In the genomic region with DNA sequence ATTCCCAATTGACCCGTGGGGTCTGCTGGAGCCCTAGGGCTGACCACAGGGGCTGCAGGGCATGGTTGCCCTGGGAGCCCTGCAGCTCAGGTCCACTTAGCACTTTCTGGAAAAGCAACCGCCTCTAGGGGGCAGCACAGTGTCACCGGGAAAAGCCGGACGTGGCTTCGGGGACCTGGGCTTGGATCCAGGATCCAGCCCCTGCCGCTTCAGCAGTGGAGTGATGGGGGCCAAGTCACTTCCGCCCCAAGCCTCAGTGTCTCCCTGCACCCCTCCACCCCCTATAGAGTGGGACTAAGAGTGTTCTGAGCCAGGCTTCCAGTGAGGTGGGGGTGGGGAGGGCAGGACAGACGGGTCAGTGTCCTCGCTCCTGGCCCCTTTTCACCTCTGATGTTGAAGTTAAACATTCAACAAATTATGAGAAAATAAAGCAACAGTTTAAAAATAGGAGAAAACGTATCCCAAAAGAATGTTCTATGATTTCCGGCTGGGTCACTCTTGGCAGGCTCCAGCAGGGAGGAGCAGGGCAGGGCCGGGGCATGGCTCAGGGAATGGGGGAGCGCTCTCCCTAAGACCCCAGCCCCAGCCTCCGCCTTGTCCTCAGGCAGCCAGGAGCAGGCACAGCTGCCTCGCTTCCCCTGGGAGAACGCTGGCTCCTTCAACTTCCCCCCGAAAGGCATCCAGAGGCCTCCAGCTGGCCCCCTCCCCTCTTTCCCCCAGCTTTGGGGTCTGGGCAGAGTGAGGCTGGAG, we compare ENCODE assay signal across 8 cellular contexts.
A peak's percentile ranks its signal among the peaks of the same experiment; 100 is the strongest.
DNase-seq lines count a peak whose midpoint lies in the region; ATAC-seq, FAIRE-seq and TF ChIP-seq lines count a peak whose summit lies in the region.

No MANE protein-coding gene starts in this region.

- no peak overlapping the region for H3K4me3 ChIP-seq in Caco-2 (ENCODE audit: low read depth, low read length)
- no peak overlapping the region for H3K4me3 ChIP-seq in HL-60 (replicated peaks; ENCODE audit: insufficient read depth, low read length)
- H3K4me3 ChIP-seq in GM12878, result no peak overlapping the region
- H3K4me3 ChIP-seq in spleen, result no peak overlapping the region

- no peak overlapping the region for H3K9ac ChIP-seq in GM12878 (ENCODE audit: control insufficient read depth, insufficient read depth, low read length)

- no peaks in the 10 kb centered on the region for H4K20me1 ChIP-seq in GM12878 (ENCODE audit: control insufficient read depth, insufficient read depth)

- TF ChIP-seq POLR2A in GM12878 (IDR thresholded peaks at IDR 0.05; ENCODE audit: low read depth, low read length), result no peak
- no peak for TF ChIP-seq POLR2A in spleen (IDR thresholded peaks at IDR 0.05)

- peaks cover 5% of the 10 kb centered on the region for H3K36me3 Mint-ChIP-seq in Caco-2 (ENCODE audit: insufficient read depth, unreplicated experiment)

- H3K27me3 ChIP-seq in Caco-2 (replicated peaks; ENCODE audit: control insufficient read depth, insufficient read depth, low read length), result no peaks in the 10 kb centered on the region
- H3K27me3 ChIP-seq in HL-60 (ENCODE audit: insufficient read depth, poor library complexity, severe bottlenecking), result no peaks in the 10 kb centered on the region
- no peaks in the 10 kb centered on the region for H3K27me3 ChIP-seq in GM12878 (replicated peaks in 1 of 2; ENCODE audit: control insufficient read depth in 2 of 2, insufficient read depth in 2 of 2, low read length in 1 of 2)
- H3K27me3 ChIP-seq in spleen (replicated peaks in 1 of 7), result peaks cover 0 to 92% (median 23%) of the 10 kb centered on the region in 7 donors

- H3K27me3 Mint-ChIP-seq in Caco-2 (ENCODE audit: insufficient read depth, unreplicated experiment), result peaks cover 10% of the 10 kb centered on the region

- H2AFZ ChIP-seq in GM12878 (ENCODE audit: control insufficient read depth, low read depth, low read length), result no peak overlapping the region

- TF ChIP-seq RAD21 in GM12878 (IDR thresholded peaks at IDR 0.05; ENCODE audit: insufficient read depth, low read depth, low read length), result peak; percentile 43; the same call in 1 of the 2 replicates

- peaks cover 6% of the 10 kb centered on the region for H3K4me1 Mint-ChIP-seq in Caco-2 (ENCODE audit: low read depth, unreplicated experiment)

- peaks cover 15% of the 10 kb centered on the region for H3K9me3 Mint-ChIP-seq in Caco-2 (ENCODE audit: unreplicated experiment)

- TF ChIP-seq CTCF in Caco-2 (IDR thresholded peaks at IDR 0.05; ENCODE audit: insufficient read depth in 1 of 2, low read depth in 1 of 2, low read length in 1 of 2, severe bottlenecking in 1 of 2, unreplicated experiment in 1 of 2) (peak; percentile 96 to 98), HL-60 (IDR thresholded peaks at IDR 0.05; ENCODE audit: insufficient read depth, low read length) (peak; percentile 50), RWPE1 (conservative IDR thresholded peaks at IDR 0.05; ENCODE audit: low read depth) (peak; percentile 84), GM12878 (IDR thresholded peaks at IDR 0.05 in 2 of 3, conservative IDR thresholded peaks at IDR 0.05 in 1 of 3; ENCODE audit: control insufficient read depth in 2 of 3, extremely low read depth in 1 of 3, insufficient read depth in 1 of 3, low read depth in 3 of 3, low read length in 3 of 3) (peak; percentile 54 to 62 (median 60)), spleen (IDR thresholded peaks at IDR 0.05 in 8 of 11, conservative IDR thresholded peaks at IDR 0.05 in 3 of 11) (peak in 10 of 11 experiments; percentile 28 to 77 (median 60))

- in situ Hi-C loops in GM12878 (cut with MboI), result no loop called here

- H3K4me1 ChIP-seq in Caco-2 (peaks cover 29% of the 10 kb centered on the region), GM12878 (ENCODE audit: control insufficient read depth, insufficient read depth, low read length) (no peaks in the 10 kb centered on the region), spleen (peaks cover 0 to 28% (median 18%) of the 10 kb centered on the region in 6 donors)

- CTCF ChIA-PET in Caco-2 (lab: Charles Lee), result interaction anchor here (0.6 to 1.4 kb wide), 27 partner anchors 8 to 288 kb away, joined by 3 to 16 read pairs (median 5); partner anchors contain the start of gene FADD
- CTCF ChIA-PET in RWPE1 (lab: Yijun Ruan, JAX), result interaction anchor here (0.6 to 2.9 kb wide), 13 partner anchors 8 to 1920 kb away, joined by 3 to 19 read pairs (median 3); partner anchors contain the start of genes IGHMBP2 and MRPL21
- CTCF ChIA-PET in GM12878 (lab: Yijun Ruan, JAX), result interaction anchor here (0.7 to 2.0 kb wide), 9 partner anchors 11 to 373 kb away, joined by 3 to 7 read pairs (median 4); no protein-coding TSS in a partner anchor

- POLR2A ChIA-PET in Caco-2 (lab: Charles Lee) (no interaction called here), RWPE1 (lab: Yijun Ruan, JAX; ENCODE audit: low non-redundant PET) (no interaction called here), GM12878 (lab: Charles Lee) (interaction anchor here (0.6 kb wide), 1 partner anchor 341 kb away, joined by 4 read pairs; no protein-coding TSS in a partner anchor)

- ATAC-seq in GM12878, result peak; percentile 48
- ATAC-seq in GM18907 (IDR thresholded peaks at IDR 0.05; ENCODE audit: unreplicated experiment), result no peak

- no peaks in the 10 kb centered on the region for H3K79me2 ChIP-seq in GM12878 (ENCODE audit: control insufficient read depth, insufficient read depth, low read length)

- H3K36me3 ChIP-seq in Caco-2 (ENCODE audit: control insufficient read depth, insufficient read depth, low read length), result no peaks in the 10 kb centered on the region
- H3K36me3 ChIP-seq in GM12878 (ENCODE audit: control insufficient read depth in 2 of 2, insufficient read depth in 2 of 2, low read length in 1 of 2), result no peaks in the 10 kb centered on the region
- H3K36me3 ChIP-seq in spleen, result no peaks in the 10 kb centered on the region

- peak; percentile 90 to 93 for DNase-seq in Caco-2
- peak; percentile 16 to 36 for DNase-seq in HL-60 (ENCODE audit: low read depth in 1 of 2, low spot score in 1 of 2)
- peak; percentile 31 for DNase-seq in RWPE1 (ENCODE audit: low spot score)
- DNase-seq in GM12878 (ENCODE audit: low read depth, low spot score), result no peak
- DNase-seq in iPS-NIHi7 (ENCODE audit: extremely low spot score), result peak; percentile 84
- peak; percentile 79 for DNase-seq in spleen
- DNase-seq in NCI-H187 treated with DMSO at 0.1 percent for 48 hours (lab: John Stamatoyannopoulos, UW), result no peak

- H3K9me3 ChIP-seq in Caco-2 (no peaks in the 10 kb centered on the region), GM12878 (replicated peaks; ENCODE audit: control insufficient read depth, insufficient read depth, low read length) (no peaks in the 10 kb centered on the region), spleen (peaks cover 0 to 8% (median 0%) of the 10 kb centered on the region in 8 donors)

- RAD21 ChIA-PET in GM12878 (lab: Charles Lee; ENCODE audit: unreplicated experiment), result no interaction called here

- no peak overlapping the region for H3K4me2 ChIP-seq in GM12878 (ENCODE audit: control insufficient read depth, insufficient read depth)

- intact Hi-C loops in Caco-2 (cut with micrococcal nuclease; ENCODE audit: unreplicated experiment) (loop anchor here (1.0 kb wide), 2 partner anchors 276 to 281 kb away; no protein-coding TSS in a partner anchor), GM12878 (cut with micrococcal nuclease; ENCODE audit: unreplicated experiment) (no loop called here), spleen (cut with DNase I; ENCODE audit: low total_unique reads) (loop anchor here (5.0 kb wide), 1 partner anchor 282 kb away; no protein-coding TSS in a partner anchor)

- H3K27ac Mint-ChIP-seq in Caco-2 (ENCODE audit: unreplicated experiment), result no peak overlapping the region

- H3K27ac ChIP-seq in HL-60 (replicated peaks), result no peak overlapping the region
- H3K27ac ChIP-seq in RWPE1, result peak overlapping the region; percentile 65
- H3K27ac ChIP-seq in GM12878 (ENCODE audit: control insufficient read depth, insufficient read depth), result no peak overlapping the region
- H3K27ac ChIP-seq in spleen, result peak overlapping the region in 7 of 8 donors; percentile 26 to 80 (median 63)

- no TSS peak for BruUV-seq in Caco-2 (replicated peaks; lab: Mats Ljungman, UMichigan)
- no TSS peak for BruUV-seq in GM12878 (replicated peaks; lab: Mats Ljungman, UMichigan)

- SMC1A ChIA-PET in GM12878 (lab: Charles Lee; ENCODE audit: uncharacterized antibody, unreplicated experiment), result no interaction called here

- no peak for FAIRE-seq in GM12878 (lab: Jason Lieb, UNC)

- 17% methylated on average over 18 of the region's 18 CpGs for WGBS in GM12878 (ENCODE audit: insufficient coverage, insufficient replicate concordance, low lambda C conversion rate, missing lambda C conversion rate)
- 16 to 25% (median 21%) methylated on average over 11 to 18 of the region's 18 CpGs for WGBS in spleen, 5 donors

- TF ChIP-seq EP300 in GM12878 (IDR thresholded peaks at IDR 0.05; ENCODE audit: borderline replicate concordance in 1 of 2, control insufficient read depth in 1 of 2, low read depth in 2 of 2, low read length in 2 of 2), result no peak

- H3K4me3 Mint-ChIP-seq in Caco-2 (ENCODE audit: unreplicated experiment), result no peak overlapping the region

TF ChIP-seq in GM12878, 131 proteins besides CTCF, POLR2A, EP300 and RAD21 (continues in another document):
- TF ChIP-seq SMC3 (IDR thresholded peaks at IDR 0.05; ENCODE audit: borderline replicate concordance, low read length) (peak; percentile 37; the same call in 1 of the 2 replicates), HSF1 (IDR thresholded peaks at IDR 0.05; ENCODE audit: low read depth, low read length) (no peak)

Comparison
In these comparisons a context has a peak if more than half of its experiments do, and no peak if none do; other contexts are left out.
1. DNase-seq: peak in Caco-2 (2 of 2), HL-60 (2 of 2), RWPE1 (single experiment), iPS-NIHi7 (single experiment) and spleen (single experiment); none in GM12878 (single experiment) and NCI-H187 treated with DMSO at 0.1 percent for 48 hours (single experiment).
2. H3K27ac ChIP-seq: peak in RWPE1 (single experiment) and spleen (7 of 8); none in HL-60 (single experiment) and GM12878 (single experiment).
3. Peak in every context shown above with its lines, with median percentiles within 50 percentile points of each other: CTCF ChIP-seq.